ENCODE assay signal across 1 cellular context in the genomic region with DNA sequence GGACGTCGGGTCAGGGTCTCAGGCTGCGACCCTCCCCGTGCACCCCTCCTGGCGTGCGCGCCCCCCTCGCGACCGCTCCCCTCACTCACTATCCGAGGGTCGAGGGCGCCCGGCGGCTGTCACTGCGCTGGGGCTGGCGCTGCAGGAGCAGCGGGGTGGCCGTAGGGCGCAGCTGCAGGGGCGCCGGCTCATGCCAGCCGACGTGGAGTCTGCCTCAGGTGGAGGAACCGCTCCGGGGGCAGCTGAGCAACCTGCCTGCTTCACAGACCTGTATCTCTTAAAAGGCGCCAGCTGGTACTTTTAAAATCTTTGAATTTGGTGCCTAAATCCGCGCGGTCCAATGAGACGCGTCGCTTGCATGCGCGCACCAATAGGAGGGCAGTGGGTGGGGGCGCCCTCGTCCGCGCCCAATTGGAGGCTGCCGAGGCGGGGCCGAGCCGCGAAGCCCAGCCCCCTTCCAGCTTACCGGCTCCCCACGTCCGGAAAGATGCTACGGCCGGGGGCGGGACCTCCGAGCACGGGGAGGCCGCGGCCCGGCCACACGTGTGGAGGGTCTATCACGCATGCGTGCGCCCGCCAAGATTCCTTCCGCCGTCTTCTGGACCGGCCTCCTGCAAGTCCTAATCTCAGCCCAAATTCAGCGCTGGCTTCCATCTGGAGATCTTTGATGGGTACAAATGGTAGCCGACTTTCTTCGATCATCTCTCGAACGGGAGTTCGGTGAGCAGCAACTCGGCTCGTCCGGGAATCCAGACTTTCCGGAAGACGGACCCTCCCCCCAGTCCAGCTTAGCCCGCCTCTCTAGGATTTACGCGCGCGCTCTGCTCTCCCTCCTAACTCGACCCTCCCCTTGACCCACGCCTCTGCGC.
A peak's percentile ranks its signal among the peaks of the same experiment; 100 is the strongest.
TF ChIP-seq lines count a peak whose summit lies in the region.

TSS of gene FBXO5 (minus strand) at position 274 of the 869 bp plus-strand sequence. CDS start at position 192, 82 bp downstream.

TF ChIP-seq in WTC11, 78 proteins besides CTCF, POLR2A, EP300 and RAD21 (continued from another document and continues in another):
- TF ChIP-seq, protein P1, sequence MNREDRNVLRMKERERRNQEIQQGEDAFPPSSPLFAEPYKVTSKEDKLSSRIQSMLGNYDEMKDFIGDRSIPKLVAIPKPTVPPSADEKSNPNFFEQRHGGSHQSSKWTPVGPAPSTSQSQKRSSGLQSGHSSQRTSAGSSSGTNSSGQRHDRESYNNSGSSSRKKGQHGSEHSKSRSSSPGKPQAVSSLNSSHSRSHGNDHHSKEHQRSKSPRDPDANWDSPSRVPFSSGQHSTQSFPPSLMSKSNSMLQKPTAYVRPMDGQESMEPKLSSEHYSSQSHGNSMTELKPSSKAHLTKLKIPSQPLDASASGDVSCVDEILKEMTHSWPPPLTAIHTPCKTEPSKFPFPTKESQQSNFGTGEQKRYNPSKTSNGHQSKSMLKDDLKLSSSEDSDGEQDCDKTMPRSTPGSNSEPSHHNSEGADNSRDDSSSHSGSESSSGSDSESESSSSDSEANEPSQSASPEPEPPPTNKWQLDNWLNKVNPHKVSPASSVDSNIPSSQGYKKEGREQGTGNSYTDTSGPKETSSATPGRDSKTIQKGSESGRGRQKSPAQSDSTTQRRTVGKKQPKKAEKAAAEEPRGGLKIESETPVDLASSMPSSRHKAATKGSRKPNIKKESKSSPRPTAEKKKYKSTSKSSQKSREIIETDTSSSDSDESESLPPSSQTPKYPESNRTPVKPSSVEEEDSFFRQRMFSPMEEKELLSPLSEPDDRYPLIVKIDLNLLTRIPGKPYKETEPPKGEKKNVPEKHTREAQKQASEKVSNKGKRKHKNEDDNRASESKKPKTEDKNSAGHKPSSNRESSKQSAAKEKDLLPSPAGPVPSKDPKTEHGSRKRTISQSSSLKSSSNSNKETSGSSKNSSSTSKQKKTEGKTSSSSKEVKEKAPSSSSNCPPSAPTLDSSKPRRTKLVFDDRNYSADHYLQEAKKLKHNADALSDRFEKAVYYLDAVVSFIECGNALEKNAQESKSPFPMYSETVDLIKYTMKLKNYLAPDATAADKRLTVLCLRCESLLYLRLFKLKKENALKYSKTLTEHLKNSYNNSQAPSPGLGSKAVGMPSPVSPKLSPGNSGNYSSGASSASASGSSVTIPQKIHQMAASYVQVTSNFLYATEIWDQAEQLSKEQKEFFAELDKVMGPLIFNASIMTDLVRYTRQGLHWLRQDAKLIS (CRISPR knock-in tag; IDR thresholded peaks at IDR 0.05; ENCODE audit: borderline replicate concordance): peak; percentile 13; the same call in 1 of the 2 replicates
- TF ChIP-seq, protein P2, sequence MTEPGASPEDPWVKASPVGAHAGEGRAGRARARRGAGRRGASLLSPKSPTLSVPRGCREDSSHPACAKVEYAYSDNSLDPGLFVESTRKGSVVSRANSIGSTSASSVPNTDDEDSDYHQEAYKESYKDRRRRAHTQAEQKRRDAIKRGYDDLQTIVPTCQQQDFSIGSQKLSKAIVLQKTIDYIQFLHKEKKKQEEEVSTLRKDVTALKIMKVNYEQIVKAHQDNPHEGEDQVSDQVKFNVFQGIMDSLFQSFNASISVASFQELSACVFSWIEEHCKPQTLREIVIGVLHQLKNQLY (CRISPR knock-in tag; IDR thresholded peaks at IDR 0.05): no peak
- TF ChIP-seq, protein P3, sequence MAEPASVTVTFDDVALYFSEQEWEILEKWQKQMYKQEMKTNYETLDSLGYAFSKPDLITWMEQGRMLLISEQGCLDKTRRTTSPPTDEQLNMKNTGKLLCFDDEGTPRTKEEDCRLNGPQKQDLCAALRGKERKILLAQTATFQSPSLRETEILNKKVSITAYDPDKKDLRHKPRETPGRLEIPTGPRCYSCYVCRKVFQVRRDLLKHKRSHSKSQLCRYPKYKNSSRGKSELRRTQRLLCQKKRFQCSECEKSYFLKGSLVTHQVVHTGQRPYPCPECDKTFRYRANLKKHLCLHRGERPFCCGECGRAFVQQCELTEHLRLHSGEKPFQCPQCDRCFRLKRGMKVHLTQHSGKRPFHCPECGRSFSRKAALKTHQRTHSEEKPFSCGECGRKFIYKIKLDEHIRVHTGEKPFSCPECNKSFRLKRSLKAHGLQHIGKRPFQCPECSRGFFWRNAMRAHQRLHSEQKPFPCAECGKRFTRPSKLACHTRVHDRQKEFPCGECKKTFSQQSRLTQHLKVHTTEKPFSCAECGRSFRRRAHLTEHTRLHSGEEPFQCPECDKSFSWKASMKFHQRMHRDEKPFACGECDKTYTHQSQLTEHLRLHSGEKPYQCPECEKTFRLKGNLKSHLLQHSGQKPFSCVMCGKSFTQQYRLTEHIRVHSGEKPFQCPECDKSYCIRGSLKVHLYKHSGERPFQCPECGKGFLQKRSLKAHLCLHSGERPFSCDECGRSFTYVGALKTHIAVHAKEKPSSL (CRISPR knock-in tag; conservative IDR thresholded peaks at IDR 0.05): no peak
- TF ChIP-seq, protein P4, sequence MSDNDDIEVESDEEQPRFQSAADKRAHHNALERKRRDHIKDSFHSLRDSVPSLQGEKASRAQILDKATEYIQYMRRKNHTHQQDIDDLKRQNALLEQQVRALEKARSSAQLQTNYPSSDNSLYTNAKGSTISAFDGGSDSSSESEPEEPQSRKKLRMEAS (CRISPR knock-in tag; IDR thresholded peaks at IDR 0.05): peak; percentile 89
- TF ChIP-seq, protein P5, sequence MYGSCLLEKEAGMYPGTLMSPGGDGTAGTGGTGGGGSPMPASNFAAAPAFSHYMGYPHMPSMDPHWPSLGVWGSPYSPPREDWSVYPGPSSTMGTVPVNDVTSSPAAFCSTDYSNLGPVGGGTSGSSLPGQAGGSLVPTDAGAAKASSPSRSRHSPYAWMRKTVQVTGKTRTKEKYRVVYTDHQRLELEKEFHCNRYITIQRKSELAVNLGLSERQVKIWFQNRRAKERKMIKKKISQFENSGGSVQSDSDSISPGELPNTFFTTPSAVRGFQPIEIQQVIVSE (CRISPR knock-in tag; IDR thresholded peaks at IDR 0.05; ENCODE audit: borderline replicate concordance): no peak
- TF ChIP-seq NR1H2 (CRISPR knock-in tag; IDR thresholded peaks at IDR 0.05) (0 out of 2 replicates have a peak, but pooled peaks have one; percentile 51), ATF1 (CRISPR knock-in tag; IDR thresholded peaks at IDR 0.05) (no peak), RORB (CRISPR knock-in tag; IDR thresholded peaks at IDR 0.05) (no peak), ZNF396 (CRISPR knock-in tag; IDR thresholded peaks at IDR 0.05; ENCODE audit: borderline replicate concordance) (no peak), FOXK1 (CRISPR knock-in tag; IDR thresholded peaks at IDR 0.05) (no peak; the same call in 1 of the 2 replicates), ERG (CRISPR knock-in tag; IDR thresholded peaks at IDR 0.05) (no peak), CREB1 (CRISPR knock-in tag; IDR thresholded peaks at IDR 0.05) (no peak; the same call in 1 of the 2 replicates), SP1 (CRISPR knock-in tag; conservative IDR thresholded peaks at IDR 0.05) (peak; percentile 77), ZNF121 (CRISPR knock-in tag; IDR thresholded peaks at IDR 0.05) (no peak), ARID4B (CRISPR knock-in tag; IDR thresholded peaks at IDR 0.05; ENCODE audit: borderline replicate concordance) (peak; percentile 46; the same call in 1 of the 2 replicates), ZNF232 (CRISPR knock-in tag; IDR thresholded peaks at IDR 0.05) (peak; percentile 80; the same call in 1 of the 2 replicates), NR2C2 (CRISPR knock-in tag; IDR thresholded peaks at IDR 0.05) (no peak), JUN (CRISPR knock-in tag; IDR thresholded peaks at IDR 0.05) (no peak), NFE2L1 (CRISPR knock-in tag; IDR thresholded peaks at IDR 0.05) (no peak; the same call in 1 of the 2 replicates), PRDM15 (CRISPR knock-in tag; IDR thresholded peaks at IDR 0.05) (peak; percentile 77), CBFB (CRISPR knock-in tag; IDR thresholded peaks at IDR 0.05; ENCODE audit: low read depth) (no peak), ETV6 (CRISPR knock-in tag; IDR thresholded peaks at IDR 0.05) (peak; percentile 70; the same call in 1 of the 2 replicates), NFATC4 (CRISPR knock-in tag; IDR thresholded peaks at IDR 0.05) (no peak)
- TF ChIP-seq, protein P6, sequence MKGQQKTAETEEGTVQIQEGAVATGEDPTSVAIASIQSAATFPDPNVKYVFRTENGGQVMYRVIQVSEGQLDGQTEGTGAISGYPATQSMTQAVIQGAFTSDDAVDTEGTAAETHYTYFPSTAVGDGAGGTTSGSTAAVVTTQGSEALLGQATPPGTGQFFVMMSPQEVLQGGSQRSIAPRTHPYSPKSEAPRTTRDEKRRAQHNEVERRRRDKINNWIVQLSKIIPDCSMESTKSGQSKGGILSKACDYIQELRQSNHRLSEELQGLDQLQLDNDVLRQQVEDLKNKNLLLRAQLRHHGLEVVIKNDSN (CRISPR knock-in tag; IDR thresholded peaks at IDR 0.05): no peak
- TF ChIP-seq, protein P7, sequence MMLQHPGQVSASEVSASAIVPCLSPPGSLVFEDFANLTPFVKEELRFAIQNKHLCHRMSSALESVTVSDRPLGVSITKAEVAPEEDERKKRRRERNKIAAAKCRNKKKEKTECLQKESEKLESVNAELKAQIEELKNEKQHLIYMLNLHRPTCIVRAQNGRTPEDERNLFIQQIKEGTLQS (CRISPR knock-in tag; conservative IDR thresholded peaks at IDR 0.05): no peak
- TF ChIP-seq, protein P8, sequence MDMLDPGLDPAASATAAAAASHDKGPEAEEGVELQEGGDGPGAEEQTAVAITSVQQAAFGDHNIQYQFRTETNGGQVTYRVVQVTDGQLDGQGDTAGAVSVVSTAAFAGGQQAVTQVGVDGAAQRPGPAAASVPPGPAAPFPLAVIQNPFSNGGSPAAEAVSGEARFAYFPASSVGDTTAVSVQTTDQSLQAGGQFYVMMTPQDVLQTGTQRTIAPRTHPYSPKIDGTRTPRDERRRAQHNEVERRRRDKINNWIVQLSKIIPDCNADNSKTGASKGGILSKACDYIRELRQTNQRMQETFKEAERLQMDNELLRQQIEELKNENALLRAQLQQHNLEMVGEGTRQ (CRISPR knock-in tag; IDR thresholded peaks at IDR 0.05): no peak
